ENCODE assay signal across 16 cellular contexts in genomic region chr1:6801998-6802397, GRCh38. TPM values are rescaled to one million over a fixed set of nuclear protein-coding genes. Genes with fewer than 3 reads are reported as not detected.
DNase-seq lines count a peak whose midpoint lies in the region; ATAC-seq and TF ChIP-seq lines count a peak whose summit lies in the region.
"Had no signal": no experiment of that assay in that cellular context is flagged by ENCODE, and none has a peak within 500 bp of the region (broad histone marks: within the 10 kb centered on the region; RNA-seq: fewer than 3 reads in every experiment).

No MANE protein-coding gene starts in this region.

- H3K4me3 Mint-ChIP-seq in progenitor cell of endocrine pancreas (ENCODE audit: low read depth), result no peak overlapping the region
- H3K4me3 Mint-ChIP-seq: activated naive CD4-positive, alpha-beta T cell treated with anti-CD3 and anti-CD28 coated beads for 36 hours had no signal

- H3K27ac Mint-ChIP-seq in progenitor cell of endocrine pancreas, result no peak overlapping the region
- H3K27ac Mint-ChIP-seq: activated naive CD4-positive, alpha-beta T cell treated with anti-CD3 and anti-CD28 coated beads for 36 hours had no signal

- H3K4me1 ChIP-seq in GM23248 (ENCODE audit: insufficient read depth) (peaks cover 38% of the 10 kb centered on the region), ascending aorta (peaks cover 14 to 46% of the 10 kb centered on the region in 2 donors), skeletal muscle satellite cell (ENCODE audit: control insufficient read depth, insufficient read depth, low read length) (peaks cover 46% of the 10 kb centered on the region)

- H3K4me1 Mint-ChIP-seq in progenitor cell of endocrine pancreas (ENCODE audit: low read depth), result peaks cover 14% of the 10 kb centered on the region

- no peaks in the 10 kb centered on the region for H3K9me3 Mint-ChIP-seq in progenitor cell of endocrine pancreas (ENCODE audit: low read depth)
- H3K9me3 Mint-ChIP-seq: activated naive CD4-positive, alpha-beta T cell treated with anti-CD3 and anti-CD28 coated beads for 36 hours had no signal

- H3K27me3 ChIP-seq in GM23248 (replicated peaks; ENCODE audit: insufficient read depth) (no peaks in the 10 kb centered on the region), ascending aorta (no peaks in the 10 kb centered on the region), skeletal muscle satellite cell (ENCODE audit: control insufficient read depth, insufficient read depth, low read length) (no peaks in the 10 kb centered on the region)

- H3K36me3 ChIP-seq in GM23248 (ENCODE audit: low read depth) (no peaks in the 10 kb centered on the region), ascending aorta (no peaks in the 10 kb centered on the region), skeletal muscle satellite cell (ENCODE audit: insufficient read depth, low read length) (no peaks in the 10 kb centered on the region)

- peak; percentile 81 for DNase-seq in GM23248
- DNase-seq in ascending aorta (ENCODE audit: low spot score in 2 of 2), result no peak
- DNase-seq in Right ventricle myocardium superior, result no peak
- no peak for DNase-seq in pons (ENCODE audit: low spot score)
- DNase-seq in progenitor cell of endocrine pancreas (ENCODE audit: low spot score, unreplicated experiment), result no peak
- no peak for DNase-seq in KG1 (lab: John Stamatoyannopoulos, UW)
- no peak for DNase-seq in activated CD4-positive, alpha-beta T cell treated with anti-CD3 and anti-CD28 coated beads for 4 hours
- DNase-seq: activated CD4-positive, alpha-beta T cell treated with anti-CD3 and anti-CD28 coated beads, Interleukin-2, amount 50 U/mL, for 1 hour; activated naive CD4-positive, alpha-beta T cell treated with anti-CD3 and anti-CD28 coated beads for 36 hours; Caco-2; islet precursor cell; NCI-H1048; NCI-H69; substantia nigra had no signal

- 90 to 93% methylated on average over 3 of the region's 3 CpGs for WGBS in GM23248 (ENCODE audit: low coverage in 1 of 2, low lambda C conversion rate in 2 of 2, missing lambda C conversion rate in 2 of 2), 2 experiments

- H3F3A ChIP-seq in GM23248 (ENCODE audit: insufficient read depth), result peaks cover 18% of the 10 kb centered on the region

- H3K27me3 Mint-ChIP-seq in progenitor cell of endocrine pancreas, result no peaks in the 10 kb centered on the region

- H3K36me3 Mint-ChIP-seq in progenitor cell of endocrine pancreas (ENCODE audit: insufficient read depth), result no peaks in the 10 kb centered on the region

- H3K9ac ChIP-seq in GM23248 (no peak overlapping the region), skeletal muscle satellite cell (ENCODE audit: low read depth, low read length) (no peak overlapping the region)

- peaks cover 97% of the 10 kb centered on the region for H3K79me2 ChIP-seq in GM23248 (ENCODE audit: insufficient read depth)

- TF ChIP-seq CTCF in ascending aorta (IDR thresholded peaks at IDR 0.05) (no peak), progenitor cell of endocrine pancreas (IDR thresholded peaks at IDR 0.05; ENCODE audit: unreplicated experiment) (no peak)

- no peaks in the 10 kb centered on the region for H3K9me3 ChIP-seq in GM23248 (ENCODE audit: low read depth)
- H3K9me3 ChIP-seq in ascending aorta, result no peaks in the 10 kb centered on the region
- no peaks in the 10 kb centered on the region for H3K9me3 ChIP-seq in skeletal muscle satellite cell (replicated peaks; ENCODE audit: low read length)
- H3K9me3 ChIP-seq: Caco-2 had no signal

- H3K4me3 ChIP-seq in GM23248, result no peak overlapping the region
- H3K4me3 ChIP-seq in ascending aorta, result peak overlapping the region in 1 of 2 donors; percentile 33
- H3K4me3 ChIP-seq in skeletal muscle satellite cell (ENCODE audit: low read length), result no peak overlapping the region

- peak overlapping the region; percentile 66 for H3K27ac ChIP-seq in GM23248
- H3K27ac ChIP-seq in ascending aorta, result peak overlapping the region; percentile 75 to 78
- H3K27ac ChIP-seq: HL-60 had no signal

- intact Hi-C loops in ascending aorta (cut with DNase I), result no loop called here
- intact Hi-C loops in Right ventricle myocardium superior (cut with DNase I), result no loop called here

- H3K4me2 ChIP-seq in GM23248 (ENCODE audit: unreplicated experiment) (peak overlapping the region; percentile 48), skeletal muscle satellite cell (ENCODE audit: low read length) (peak overlapping the region; percentile 10)

- peak; percentile 65 for ATAC-seq in Right ventricle myocardium superior (ENCODE audit: poor library complexity)

- H3K9me2 ChIP-seq in GM23248 (ENCODE audit: insufficient read depth), result no peaks in the 10 kb centered on the region

- H2AFZ ChIP-seq in GM23248, result no peak overlapping the region

- in situ Hi-C loops in GM23248 (cut with MboI), result no loop called here

- H4K20me1 ChIP-seq in GM23248 (ENCODE audit: insufficient read depth), result peaks cover 17% of the 10 kb centered on the region

RNA-seq across cellular contexts. Expression of gene CAMTA1, which starts 16.7 kb away (rescaled TPM):
- total RNA-seq in GM23248 (2014; rRNA removed; shearing (Covaris generic)), result 50.1 and 86.8 TPM in 2 replicates
- 159 and 165 TPM in 2 replicates for polyA plus RNA-seq in GM23248 (2016; fragmentation: Nextera tagmentation; extraction: Ambion mirVana)
- 53.3 TPM for total RNA-seq in ascending aorta
- total RNA-seq in Right ventricle myocardium superior, result 153 TPM
- 58.6 and 70.8 TPM in 2 replicates for total RNA-seq in skeletal muscle satellite cell (2012; rRNA removed)
- 89.1 and 99.0 TPM in 2 replicates for total RNA-seq in progenitor cell of endocrine pancreas
